13 cellular contexts compared by ENCODE assay signal in genomic region chr1:111221276-111221632, GRCh38. TPM values are rescaled to one million over a fixed set of nuclear protein-coding genes. Genes with fewer than 3 reads are reported as not detected.
DNase-seq lines count a peak whose midpoint lies in the region; ATAC-seq and TF ChIP-seq lines count a peak whose summit lies in the region.
"Had no signal": no experiment of that assay in that cellular context is flagged by ENCODE, and none has a peak within 500 bp of the region (broad histone marks: within the 10 kb centered on the region; RNA-seq: fewer than 3 reads in every experiment).

No MANE protein-coding gene starts in this region.

- peaks cover 94% of the 10 kb centered on the region for H3K4me1 Mint-ChIP-seq in activated naive CD4-positive, alpha-beta T cell treated with anti-CD3 and anti-CD28 coated beads for 36 hours (ENCODE audit: low read depth)
- peaks cover 90% of the 10 kb centered on the region for H3K4me1 Mint-ChIP-seq in activated naive CD8-positive, alpha-beta T cell treated with anti-CD3 and anti-CD28 coated beads for 36 hours

- intact Hi-C loops in activated naive CD4-positive, alpha-beta T cell treated with anti-CD3 and anti-CD28 coated beads for 36 hours (cut with micrococcal nuclease) = loop anchor here (1.0 to 10.0 kb wide), 5 partner anchors 34 to 886 kb away; partner anchors contain the start of gene RBM15
- intact Hi-C loops in spleen (cut with DNase I; ENCODE audit: low total_unique reads) = loop anchor here (10.0 kb wide), 1 partner anchor 114 kb away; no protein-coding TSS in a partner anchor

- H3K27me3 ChIP-seq in spleen (replicated peaks in 1 of 7) = no peaks in the 10 kb centered on the region

- H3K9me3 Mint-ChIP-seq in activated naive CD4-positive, alpha-beta T cell treated with anti-CD3 and anti-CD28 coated beads for 36 hours = no peaks in the 10 kb centered on the region
- H3K9me3 Mint-ChIP-seq in activated naive CD8-positive, alpha-beta T cell treated with anti-CD3 and anti-CD28 coated beads for 36 hours = peaks cover 10% of the 10 kb centered on the region

- no peaks in the 10 kb centered on the region for H3K27me3 Mint-ChIP-seq in activated naive CD4-positive, alpha-beta T cell treated with anti-CD3 and anti-CD28 coated beads for 36 hours (ENCODE audit: low read depth)
- no peaks in the 10 kb centered on the region for H3K27me3 Mint-ChIP-seq in activated naive CD8-positive, alpha-beta T cell treated with anti-CD3 and anti-CD28 coated beads for 36 hours

- peaks cover 53 to 100% (median 92%) of the 10 kb centered on the region in 6 donors for H3K4me1 ChIP-seq in spleen

- peak overlapping the region; percentile 1 for H3K4me3 Mint-ChIP-seq in activated naive CD4-positive, alpha-beta T cell treated with anti-CD3 and anti-CD28 coated beads for 36 hours
- H3K4me3 Mint-ChIP-seq in activated naive CD8-positive, alpha-beta T cell treated with anti-CD3 and anti-CD28 coated beads for 36 hours = peak overlapping the region; percentile 78

- TF ChIP-seq POLR2A in spleen (IDR thresholded peaks at IDR 0.05) = no peak

- ATAC-seq in HG02623 (IDR thresholded peaks at IDR 0.05; ENCODE audit: unreplicated experiment) (no peak), GM21381 (IDR thresholded peaks at IDR 0.05; ENCODE audit: unreplicated experiment) (no peak)

- H3K9me3 ChIP-seq in spleen = no peaks in the 10 kb centered on the region

- peak overlapping the region; percentile 63 to 88 (median 84) for H3K27ac ChIP-seq in spleen

- no peak for DNase-seq in activated naive CD4-positive, alpha-beta T cell treated with anti-CD3 and anti-CD28 coated beads for 36 hours
- DNase-seq in activated naive CD4-positive, alpha-beta T cell (lab: John Stamatoyannopoulos, UW) = no peak
- peak; percentile 18 for DNase-seq in NCI-H2196 treated with DMSO at 0.1 percent for 48 hours (lab: John Stamatoyannopoulos, UW; ENCODE audit: unreplicated experiment)
- no peak for DNase-seq in activated naive CD8-positive, alpha-beta T cell treated with anti-CD3 and anti-CD28 coated beads for 36 hours
- no peak for DNase-seq in spleen
- no peak for DNase-seq in NCI-H69 (lab: John Stamatoyannopoulos, UW)
- DNase-seq: hippocampal formation, NCI-H2227 treated with DMSO at 0.1 percent for 48 hours had no signal

- H3K4me3 ChIP-seq in spleen = peak overlapping the region in 2 of 8 donors; percentile 6 to 55

- peak overlapping the region; percentile 99 for H3K27ac Mint-ChIP-seq in activated naive CD4-positive, alpha-beta T cell treated with anti-CD3 and anti-CD28 coated beads for 36 hours
- H3K27ac Mint-ChIP-seq in activated naive CD8-positive, alpha-beta T cell treated with anti-CD3 and anti-CD28 coated beads for 36 hours = peak overlapping the region; percentile 94

- CTCF ChIA-PET in activated naive CD4-positive, alpha-beta T cell treated with anti-CD3 and anti-CD28 coated beads for 36 hours (lab: Charles Lee) = interaction anchor here (0.5 to 10.6 kb wide), 10 partner anchors 24 to 251 kb away, joined by 3 to 234 read pairs (median 4); partner anchors contain the start of genes CEPT1, DENND2D and DRAM2

- H3K36me3 Mint-ChIP-seq in activated naive CD4-positive, alpha-beta T cell treated with anti-CD3 and anti-CD28 coated beads for 36 hours (ENCODE audit: low read depth) = no peaks in the 10 kb centered on the region
- H3K36me3 Mint-ChIP-seq in activated naive CD8-positive, alpha-beta T cell treated with anti-CD3 and anti-CD28 coated beads for 36 hours = peaks cover 19% of the 10 kb centered on the region

- 43 to 59% (median 53%) methylated on average over 2 of the region's 2 CpGs for WGBS in spleen, 5 donors

- TF ChIP-seq CTCF in spleen (IDR thresholded peaks at IDR 0.05 in 8 of 11, conservative IDR thresholded peaks at IDR 0.05 in 3 of 11) = no peak

- H3K36me3 ChIP-seq in spleen = no peaks in the 10 kb centered on the region

RNA-seq across cellular contexts. Expression of gene CHI3L2, which starts 6.3 kb away (rescaled TPM):
- 1 to 10 TPM; 5.3 to 5.5 TPM for total RNA-seq in activated naive CD4-positive, alpha-beta T cell treated with anti-CD3 and anti-CD28 coated beads for 36 hours
- total RNA-seq in activated naive CD8-positive, alpha-beta T cell treated with anti-CD3 and anti-CD28 coated beads for 36 hours = 1 to 10 TPM; 5.1 to 9.2 TPM
- 10 to 100 TPM in 6 of 7 donors, 1 to 10 TPM in 1; 6.0 to 58.3 (median 25.6) TPM for total RNA-seq in spleen
- 100 to 1,000 TPM in 1 of 3 donors, 10 to 100 TPM in 2; 40.1 to 159 (median 59.2) TPM for polyA plus RNA-seq in spleen
- total RNA-seq: bronchial epithelial cell, epithelial cell of proximal tubule, lung microvascular endothelial cell had no signal

RNA-seq across cellular contexts. Expression of gene DENND2D, which starts 20.8 kb away (rescaled TPM):
- 100 to 1,000 TPM; 210 to 213 TPM for total RNA-seq in activated naive CD4-positive, alpha-beta T cell treated with anti-CD3 and anti-CD28 coated beads for 36 hours
- total RNA-seq in activated naive CD8-positive, alpha-beta T cell treated with anti-CD3 and anti-CD28 coated beads for 36 hours = 100 to 1,000 TPM; 201 to 203 TPM
- 100 to 1,000 TPM; 127 to 182 (median 153) TPM for total RNA-seq in spleen
- 100 to 1,000 TPM in 2 of 3 donors, 10 to 100 TPM in 1; 90.3 to 106 (median 101) TPM for polyA plus RNA-seq in spleen
